ENCODE assay signal across 8 cellular contexts in the genomic region with DNA sequence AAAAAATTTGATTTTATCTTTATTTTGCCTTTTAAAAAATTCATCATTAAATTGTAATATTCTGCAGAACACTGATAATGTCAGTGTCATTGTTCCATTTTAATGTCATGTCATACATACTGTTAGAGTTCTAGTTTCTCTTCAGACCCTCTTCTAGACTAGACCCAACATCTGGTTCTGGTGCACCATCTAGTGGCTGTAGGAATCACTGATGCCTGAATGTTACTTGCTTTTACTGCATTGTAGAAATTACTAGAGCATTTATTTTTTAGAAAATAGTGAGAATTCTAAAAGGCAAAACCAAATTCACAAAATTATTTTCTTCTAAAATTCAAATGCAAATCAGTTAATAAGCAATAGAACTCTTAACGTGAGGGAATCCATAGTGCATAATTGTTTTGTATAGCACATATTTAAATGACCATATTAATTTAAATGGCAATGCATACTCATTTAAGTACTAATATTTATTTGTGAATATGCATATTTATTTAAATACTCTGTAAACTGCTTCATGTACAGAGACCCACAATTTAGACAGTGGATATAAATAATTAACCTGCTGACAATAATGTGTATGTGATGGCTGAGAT.
A peak's percentile ranks its signal among the peaks of the same experiment; 100 is the strongest.
DNase-seq lines count a peak whose midpoint lies in the region; ATAC-seq, FAIRE-seq and TF ChIP-seq lines count a peak whose summit lies in the region.

No MANE protein-coding gene starts in this region.

- FAIRE-seq in D721Med (lab: Jason Lieb, UNC) (peak; percentile 92), urothelium cell line (lab: Jason Lieb, UNC) (no peak)

- no peaks in the 10 kb centered on the region for H3K9me3 Mint-ChIP-seq in natural killer cell

- ATAC-seq in GM19324 (IDR thresholded peaks at IDR 0.05; ENCODE audit: low FRiP score, unreplicated experiment) (peak; percentile 66), HG03342 (IDR thresholded peaks at IDR 0.05; ENCODE audit: unreplicated experiment) (peak; percentile 94), natural killer cell (peak; percentile 86 to 89 (median 87))

- no peak overlapping the region for H3K4me3 Mint-ChIP-seq in natural killer cell

- peak overlapping the region in 1 of 2 donors; percentile 26 for H3K27ac Mint-ChIP-seq in natural killer cell

- H3K4me3 ChIP-seq in epithelial cell of proximal tubule (ENCODE audit: low read depth, low read length) = no peak overlapping the region

- H3K27me3 Mint-ChIP-seq in natural killer cell (ENCODE audit: low read depth in 2 of 2) = no peaks in the 10 kb centered on the region

- H3K36me3 Mint-ChIP-seq in natural killer cell = peaks cover 16% of the 10 kb centered on the region

- intact Hi-C loops in natural killer cell (cut with micrococcal nuclease) = loop anchor here (2.0 kb wide), 1 partner anchor 900 kb away; no protein-coding TSS in a partner anchor

- peaks cover 2 to 27% of the 10 kb centered on the region in 2 donors for H3K4me1 Mint-ChIP-seq in natural killer cell

- peak; percentile 12 for DNase-seq in D721Med (ENCODE audit: insufficient read length, low spot score)
- peak; percentile 11 for DNase-seq in NCI-H2227 treated with DMSO at 0.1 percent for 48 hours (lab: John Stamatoyannopoulos, UW)
- peak; percentile 59 for DNase-seq in activated CD4-positive, alpha-beta T cell treated with anti-CD3 and anti-CD28 coated beads for 48 hours
- DNase-seq in epithelial cell of proximal tubule (ENCODE audit: low read depth) = peak; percentile 18
- no peak for DNase-seq in natural killer cell
- peak; percentile 30 for DNase-seq in urothelium cell line (ENCODE audit: low spot score)

- TF ChIP-seq CTCF in D721Med (IDR thresholded peaks at IDR 0.05; ENCODE audit: insufficient read depth, missing control alignments) = peak; percentile 91
- peak; percentile 95 for TF ChIP-seq CTCF in epithelial cell of proximal tubule (conservative IDR thresholded peaks at IDR 0.05; ENCODE audit: low read depth, low read length)
- TF ChIP-seq CTCF in natural killer cell (IDR thresholded peaks at IDR 0.05) = peak; percentile 75
